In genomic region chr6:117397536-117398227, GRCh38 we compare ENCODE assay signal across 1 cellular context.
TF ChIP-seq lines count a peak whose summit lies in the region.

No MANE protein-coding gene starts in this region.

TF ChIP-seq in K562, 482 proteins besides CTCF, POLR2A, EP300 and RAD21 (continues in another document):
- TF ChIP-seq E2F5 (CRISPR knock-in tag; IDR thresholded peaks at IDR 0.05) (no peak), HOXB6 (CRISPR knock-in tag; IDR thresholded peaks at IDR 0.05; ENCODE audit: borderline replicate concordance) (no peak), SMC3 (conservative IDR thresholded peaks at IDR 0.05; ENCODE audit: insufficient read depth, low read depth, low read length) (no peak), BCL6 (CRISPR knock-in tag; IDR thresholded peaks at IDR 0.05) (no peak), ILF3 (IDR thresholded peaks at IDR 0.05; ENCODE audit: borderline replicate concordance) (no peak), TRIM24 (IDR thresholded peaks at IDR 0.05) (peak; percentile 72 to 74; a peak in 2 of 4 replicates), JUN (IDR thresholded peaks at IDR 0.05; ENCODE audit: borderline replicate concordance, low read depth, low read length) (0 out of 2 replicates have a peak, but pooled peaks have one; percentile 30), JUN (CRISPR knock-in tag; IDR thresholded peaks at IDR 0.05; ENCODE audit: borderline replicate concordance) (no peak), CEBPB (tag; IDR thresholded peaks at IDR 0.05) (peak; percentile 43; the same call in 1 of the 2 replicates), CEBPG (CRISPR knock-in tag; IDR thresholded peaks at IDR 0.05) (peak; percentile 13; the same call in 1 of the 2 replicates), CEBPG (tag; conservative IDR thresholded peaks at IDR 0.05 in 1 of 2, IDR thresholded peaks at IDR 0.05 in 1 of 2) (peak; percentile 94 to 98), TSC22D4 (tag; IDR thresholded peaks at IDR 0.05) (no peak), NCOA1 (IDR thresholded peaks at IDR 0.05; ENCODE audit: low read depth) (no peak), STAT6 (CRISPR knock-in tag; IDR thresholded peaks at IDR 0.05) (no peak), ZNF407 (IDR thresholded peaks at IDR 0.05; ENCODE audit: low read depth) (no peak), AFF1 (IDR thresholded peaks at IDR 0.05; ENCODE audit: low read depth in 1 of 2, partially characterized antibody in 2 of 2) (no peak), SLC30A9 (CRISPR knock-in tag; IDR thresholded peaks at IDR 0.05) (no peak), THRB (CRISPR knock-in tag; conservative IDR thresholded peaks at IDR 0.05) (no peak), ZNF184 (CRISPR knock-in tag; IDR thresholded peaks at IDR 0.05) (no peak), SRSF1 (IDR thresholded peaks at IDR 0.05; ENCODE audit: low read depth, low read length) (no peak), POLR2H (tag; IDR thresholded peaks at IDR 0.05; ENCODE audit: low read depth) (0 out of 2 replicates have a peak, but pooled peaks have one; percentile 43), CBFB (CRISPR knock-in tag; IDR thresholded peaks at IDR 0.05) (no peak), NCOR1 (IDR thresholded peaks at IDR 0.05) (no peak), NR3C1 (CRISPR knock-in tag; IDR thresholded peaks at IDR 0.05) (no peak), MITF (IDR thresholded peaks at IDR 0.05) (no peak), ETV5 (CRISPR knock-in tag; IDR thresholded peaks at IDR 0.05; ENCODE audit: low read depth) (no peak), ZNF589 (CRISPR knock-in tag; IDR thresholded peaks at IDR 0.05; ENCODE audit: low read depth) (peak; percentile 81; the same call in 1 of the 2 replicates), SREBF2 (CRISPR knock-in tag; IDR thresholded peaks at IDR 0.05) (no peak), FOXM1 (IDR thresholded peaks at IDR 0.05; ENCODE audit: low read depth) (no peak), FOXM1 (CRISPR knock-in tag; IDR thresholded peaks at IDR 0.05; ENCODE audit: low read depth) (no peak), TEAD1 (CRISPR knock-in tag; IDR thresholded peaks at IDR 0.05) (no peak), HNRNPH1 (optimal IDR thresholded peaks at IDR 0.05; ENCODE audit: low read depth, low read length) (no peak), NKRF (IDR thresholded peaks at IDR 0.05; ENCODE audit: borderline replicate concordance) (no peak), ATF3 (IDR thresholded peaks at IDR 0.05) (peak; percentile 83), ATF3 (CRISPR knock-in tag; conservative IDR thresholded peaks at IDR 0.05) (no peak), FIP1L1 (IDR thresholded peaks at IDR 0.05; ENCODE audit: low read depth, low read length, poor library complexity, severe bottlenecking) (no peak), TAF15 (IDR thresholded peaks at IDR 0.05; ENCODE audit: low read depth, low read length) (no peak), RBM15 (IDR thresholded peaks at IDR 0.05; ENCODE audit: insufficient read depth, low read length) (no peak), HIVEP1 (CRISPR knock-in tag; IDR thresholded peaks at IDR 0.05) (no peak), PHB2 (IDR thresholded peaks at IDR 0.05; ENCODE audit: low read depth) (no peak), NFRKB (IDR thresholded peaks at IDR 0.05; ENCODE audit: low read depth) (no peak), ZNF175 (CRISPR knock-in tag; IDR thresholded peaks at IDR 0.05; ENCODE audit: low read depth) (peak; percentile 57; the same call in 1 of the 2 replicates), ATF7 (IDR thresholded peaks at IDR 0.05) (peak; percentile 29; the same call in 1 of the 2 replicates), RAD51 (IDR thresholded peaks at IDR 0.05; ENCODE audit: borderline replicate concordance, low read depth) (no peak)
